10 cellular contexts compared by ENCODE assay signal in genomic region chr2:224036731-224037376, GRCh38. TPM values are rescaled to one million over a fixed set of nuclear protein-coding genes. Genes with fewer than 3 reads are reported as not detected.
DNase-seq lines count a peak whose midpoint lies in the region; ATAC-seq, FAIRE-seq and TF ChIP-seq lines count a peak whose summit lies in the region.
"Had no signal": no experiment of that assay in that cellular context is flagged by ENCODE, and none has a peak within 500 bp of the region (broad histone marks: within the 10 kb centered on the region; RNA-seq: fewer than 3 reads in every experiment).

No MANE protein-coding gene starts in this region.

- peaks cover 33% of the 10 kb centered on the region for H3K27me3 Mint-ChIP-seq in Caco-2 (ENCODE audit: insufficient read depth, unreplicated experiment)
- peaks cover 46% of the 10 kb centered on the region for H3K27me3 Mint-ChIP-seq in activated B cell treated with CpG ODN at 0.5 μM for 24 hours

- H3K27me3 ChIP-seq in ACC112 (ENCODE audit: insufficient read depth, low read length) = no peaks in the 10 kb centered on the region
- H3K27me3 ChIP-seq in Caco-2 (replicated peaks; ENCODE audit: control insufficient read depth, insufficient read depth, low read length) = peaks cover 6% of the 10 kb centered on the region
- no peaks in the 10 kb centered on the region for H3K27me3 ChIP-seq in keratinocyte (ENCODE audit: control insufficient read depth, extremely low read depth, insufficient read depth, low read length)
- no peaks in the 10 kb centered on the region for H3K27me3 ChIP-seq in thyroid gland
- no peaks in the 10 kb centered on the region for H3K27me3 ChIP-seq in colonic mucosa
- H3K27me3 ChIP-seq: Peyer's patch had no signal

- intact Hi-C loops in Caco-2 (cut with micrococcal nuclease; ENCODE audit: unreplicated experiment) (no loop called here), activated B cell treated with CpG ODN at 0.5 μM for 24 hours (cut with micrococcal nuclease) (loop anchor here (5.0 kb wide), 1 partner anchor 35 kb away; no protein-coding TSS in a partner anchor), thyroid gland (cut with DNase I) (no loop called here), colonic mucosa (cut with DNase I) (loop anchor here (5.0 kb wide), 1 partner anchor 245 kb away; no protein-coding TSS in a partner anchor)

- CTCF ChIA-PET in Caco-2 (lab: Charles Lee) = no interaction called here
- CTCF ChIA-PET in activated B cell treated with CpG ODN at 0.5 μM for 24 hours (lab: Charles Lee) = no interaction called here

- H4K20me1 ChIP-seq in keratinocyte (ENCODE audit: control insufficient read depth, extremely low read depth, insufficient read depth, low read length) = peaks cover 9% of the 10 kb centered on the region

- H3K27ac Mint-ChIP-seq in Caco-2 (ENCODE audit: unreplicated experiment) (no peak overlapping the region), activated B cell treated with CpG ODN at 0.5 μM for 24 hours (no peak overlapping the region)

- ATAC-seq in activated B cell treated with CpG ODN at 0.5 μM for 24 hours (ENCODE audit: low read depth) (no peak), GM21390 (IDR thresholded peaks at IDR 0.05; ENCODE audit: unreplicated experiment) (no peak)

- no TSS peak for BruUV-seq in Caco-2 (replicated peaks; lab: Mats Ljungman, UMichigan)

- no peaks in the 10 kb centered on the region for H3K36me3 Mint-ChIP-seq in Caco-2 (ENCODE audit: insufficient read depth, unreplicated experiment)
- H3K36me3 Mint-ChIP-seq in activated B cell treated with CpG ODN at 0.5 μM for 24 hours (ENCODE audit: low read depth) = no peaks in the 10 kb centered on the region

- H3K4me1 Mint-ChIP-seq in Caco-2 (ENCODE audit: low read depth, unreplicated experiment) (peaks cover 7% of the 10 kb centered on the region), activated B cell treated with CpG ODN at 0.5 μM for 24 hours (peaks cover 21% of the 10 kb centered on the region)

- H3K9ac ChIP-seq in keratinocyte (ENCODE audit: control insufficient read depth, extremely low read depth, insufficient read depth, low read length) (peak overlapping the region; percentile 35), colonic mucosa (ENCODE audit: low read depth in 2 of 2, low read length in 2 of 2) (no peak overlapping the region)

- no peaks in the 10 kb centered on the region; the same call in 1 of the 2 replicates for H3K9me3 ChIP-seq in Caco-2
- no peaks in the 10 kb centered on the region for H3K9me3 ChIP-seq in keratinocyte (ENCODE audit: control insufficient read depth, low read depth, low read length)
- H3K9me3 ChIP-seq in thyroid gland = no peaks in the 10 kb centered on the region
- no peaks in the 10 kb centered on the region for H3K9me3 ChIP-seq in colonic mucosa
- H3K9me3 ChIP-seq: Peyer's patch, stomach had no signal

- peak overlapping the region; percentile 3 for H3K4me3 Mint-ChIP-seq in Caco-2 (ENCODE audit: unreplicated experiment)
- peak overlapping the region; percentile 26 for H3K4me3 Mint-ChIP-seq in activated B cell treated with CpG ODN at 0.5 μM for 24 hours

- no peak for DNase-seq in Caco-2
- no peak for DNase-seq in activated B cell treated with CpG ODN at 0.5 μM for 24 hours
- DNase-seq in keratinocyte (ENCODE audit: low read depth, low spot score) = no peak
- DNase-seq in thyroid gland = no peak
- DNase-seq in substantia nigra (lab: John Stamatoyannopoulos, UW) = no peak
- no peak for DNase-seq in colonic mucosa
- DNase-seq: Peyer's patch, stomach had no signal

- dilution Hi-C loops in keratinocyte (cut with MboI; ENCODE audit: extremely low pct_ligation_motif_present, low sequenced_read_pairs) = no loop called here

- POLR2A ChIA-PET in Caco-2 (lab: Charles Lee) (no interaction called here), activated B cell treated with CpG ODN at 0.5 μM for 24 hours (lab: Charles Lee) (no interaction called here)

- 0 out of 2 replicates have a peak, but pooled peaks cover 4% of the 10 kb centered on the region for H3K36me3 ChIP-seq in ACC112 (ENCODE audit: insufficient read depth, low read length)
- no peaks in the 10 kb centered on the region for H3K36me3 ChIP-seq in Caco-2 (ENCODE audit: control insufficient read depth, insufficient read depth, low read length)
- H3K36me3 ChIP-seq in keratinocyte (ENCODE audit: control insufficient read depth in 2 of 2, extremely low read depth in 1 of 2, insufficient read depth in 2 of 2, low read length in 2 of 2) = peaks cover 12 to 24% of the 10 kb centered on the region in 2 experiments
- H3K36me3 ChIP-seq in thyroid gland = no peaks in the 10 kb centered on the region
- H3K36me3 ChIP-seq in colonic mucosa = no peaks in the 10 kb centered on the region
- H3K36me3 ChIP-seq: Peyer's patch, stomach had no signal

- H3K9me1 ChIP-seq in keratinocyte (ENCODE audit: control insufficient read depth, extremely low read depth, insufficient read depth, low read length) = peaks cover 7% of the 10 kb centered on the region

- H3K4me2 ChIP-seq in keratinocyte (ENCODE audit: control insufficient read depth, extremely low read depth, insufficient read depth, low read depth, low read length) = peak overlapping the region; percentile 89

- H3K4me3 ChIP-seq in ACC112 (ENCODE audit: low read depth, low read length) (peak overlapping the region; percentile 93), Caco-2 (ENCODE audit: low read depth, low read length) (no peak overlapping the region), keratinocyte (ENCODE audit: control insufficient read depth in 2 of 3, extremely low read depth in 1 of 3, insufficient read depth in 2 of 3, low read depth in 1 of 3, low read length in 3 of 3) (peak overlapping the region; percentile 87 to 95 (median 91)), thyroid gland (replicated peaks in 1 of 3) (no peak overlapping the region), colonic mucosa (no peak overlapping the region)
- H3K4me3 ChIP-seq: stomach had no signal

- H3K27ac ChIP-seq in ACC112 (ENCODE audit: low read depth, low read length) = no peak overlapping the region
- H3K27ac ChIP-seq in keratinocyte (ENCODE audit: control insufficient read depth, insufficient read depth, low read length) = no peak overlapping the region
- no peak overlapping the region for H3K27ac ChIP-seq in thyroid gland
- no peak overlapping the region for H3K27ac ChIP-seq in substantia nigra (ENCODE audit: low read depth, low read length, poor library complexity, severe bottlenecking)
- no peak overlapping the region for H3K27ac ChIP-seq in colonic mucosa
- H3K27ac ChIP-seq: Peyer's patch, stomach had no signal

- TF ChIP-seq POLR2A in thyroid gland (IDR thresholded peaks at IDR 0.05) = no peak

- H3K79me2 ChIP-seq in ACC112 (ENCODE audit: control insufficient read depth, insufficient read depth, low read length, unreplicated experiment) = peaks cover 72% of the 10 kb centered on the region
- H3K79me2 ChIP-seq in keratinocyte (ENCODE audit: control insufficient read depth, insufficient read depth, low read length) = peaks cover 66% of the 10 kb centered on the region

- TF ChIP-seq CTCF in Caco-2 (IDR thresholded peaks at IDR 0.05; ENCODE audit: insufficient read depth in 1 of 2, low read depth in 1 of 2, low read length in 1 of 2, severe bottlenecking in 1 of 2, unreplicated experiment in 1 of 2) (no peak), activated B cell treated with CpG ODN at 0.5 μM for 24 hours (IDR thresholded peaks at IDR 0.05) (no peak), keratinocyte (optimal IDR thresholded peaks at IDR 0.05 in 1 of 3, IDR thresholded peaks at IDR 0.05 in 1 of 3, conservative IDR thresholded peaks at IDR 0.05 in 1 of 3; ENCODE audit: extremely low read depth in 1 of 3, insufficient read depth in 2 of 3, low read length in 3 of 3) (no peak), thyroid gland (IDR thresholded peaks at IDR 0.05) (no peak), colonic mucosa (IDR thresholded peaks at IDR 0.05) (no peak)

- no peak for FAIRE-seq in keratinocyte (lab: Jason Lieb, UNC)

- H3K9me3 Mint-ChIP-seq in Caco-2 (ENCODE audit: unreplicated experiment) (no peaks in the 10 kb centered on the region), activated B cell treated with CpG ODN at 0.5 μM for 24 hours (no peaks in the 10 kb centered on the region)

- WGBS in thyroid gland, 2 donors = 86 to 89% methylated on average over 7 of the region's 7 CpGs

- no peak overlapping the region for H2AFZ ChIP-seq in ACC112 (ENCODE audit: low read length, unreplicated experiment)
- H2AFZ ChIP-seq in keratinocyte (ENCODE audit: control insufficient read depth, low read length) = no peak overlapping the region

- H3K4me1 ChIP-seq in ACC112 (ENCODE audit: control insufficient read depth, insufficient read depth, low read length, unreplicated experiment) = peaks cover 50% of the 10 kb centered on the region
- H3K4me1 ChIP-seq in Caco-2 = peaks cover 7% of the 10 kb centered on the region
- H3K4me1 ChIP-seq in keratinocyte (ENCODE audit: control insufficient read depth, extremely low read depth, insufficient read depth, low read length) = peaks cover 34% of the 10 kb centered on the region
- H3K4me1 ChIP-seq in thyroid gland = no peaks in the 10 kb centered on the region
- peaks cover 7% of the 10 kb centered on the region for H3K4me1 ChIP-seq in colonic mucosa

RNA-seq across cellular contexts. Expression of gene SERPINE2, which starts 2.2 kb away (rescaled TPM):
- total RNA-seq in Caco-2 (2022) = 3.8 and 4.7 TPM in 2 replicates
- total RNA-seq in activated B cell treated with CpG ODN at 0.5 μM for 24 hours = 0.98 and 1.1 TPM in 2 replicates
- 279 to 1,210 TPM (median 306 TPM) in 3 replicates for polyA plus RNA-seq in keratinocyte
- polyA plus RNA-seq in keratinocyte (2011; ENCODE audit: low read depth) = 58.0 TPM
- 606 and 644 TPM in 2 replicates for polyA plus RNA-seq in keratinocyte (2011; cell fraction: cytosol; rRNA removed)
- 1,752 and 1,862 TPM in 2 replicates for polyA plus RNA-seq in keratinocyte (2011; cell fraction: nucleus; rRNA removed)
- polyA plus RNA-seq in keratinocyte (2012; ENCODE audit: low replicate concordance) = 137 and 901 TPM in 2 replicates
- polyA minus RNA-seq in keratinocyte = 244 to 695 TPM (median 331 TPM) in 3 replicates
- polyA minus RNA-seq in keratinocyte (2011; cell fraction: cytosol; rRNA and poly(A)+ RNA removed) = 380 TPM
- 558 and 1,225 TPM in 2 replicates for polyA minus RNA-seq in keratinocyte (2011; cell fraction: nucleus; rRNA and poly(A)+ RNA removed)
- 10 to 100 TPM in 3 of 4 donors, 1 to 10 TPM in 1; 6.1 to 33.3 (median 20.3) TPM for total RNA-seq in thyroid gland
- 10 to 100 TPM; 13.6 to 19.2 TPM for total RNA-seq in colonic mucosa

Comparison
In these comparisons a context has a peak if more than half of its experiments do, and no peak if none do; other contexts are left out.
1. H3K4me3 ChIP-seq: peak in ACC112 (single experiment) and keratinocyte (3 of 3); none in Caco-2 (single experiment), thyroid gland (0 of 3) and colonic mucosa (single experiment).
2. intact Hi-C loops: an anchor here in activated B cell treated with CpG ODN at 0.5 μM for 24 hours (5.0 kb wide) and colonic mucosa (5.0 kb wide); none called in Caco-2 and thyroid gland.